29 cellular contexts compared by ENCODE assay signal in the genomic region with DNA sequence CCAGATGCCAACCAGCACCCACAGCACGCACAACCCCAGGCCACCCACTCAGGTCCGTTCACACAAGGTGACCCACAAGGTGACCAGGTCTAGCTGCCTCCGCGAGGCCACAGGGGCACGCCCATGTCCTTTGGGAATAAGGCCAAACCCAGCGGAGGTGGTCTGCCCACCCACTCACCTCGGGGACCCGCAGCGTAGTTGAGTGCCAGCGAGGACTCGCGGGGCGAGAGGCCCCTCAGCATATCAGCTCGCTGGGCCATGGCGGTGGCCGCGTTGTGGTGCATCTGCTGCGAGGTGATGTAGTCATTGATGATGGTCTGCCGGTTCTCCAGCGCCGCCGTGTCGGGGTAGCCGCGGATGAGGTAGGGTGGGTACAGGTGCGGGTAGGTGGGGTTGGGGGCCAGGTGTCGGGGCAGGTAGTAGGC. TPM values are rescaled to one million over a fixed set of nuclear protein-coding genes. Genes with fewer than 3 reads are reported as not detected.
"Had no signal": no experiment of that assay in that cellular context is flagged by ENCODE, and none has a peak within 500 bp of the region (broad histone marks: within the 10 kb centered on the region; RNA-seq: fewer than 3 reads in every experiment).

No MANE protein-coding gene starts in this region.

- H2AFZ ChIP-seq: parathyroid adenoma had no signal

- H3K27ac ChIP-seq: ovary, parathyroid adenoma, psoas muscle, skin epidermis, spleen, suprapubic skin, testis, tibial artery, transverse colon, upper lobe of right lung, vagina had no signal

- H3K36me3 ChIP-seq: ovary had no signal

- H3K9ac ChIP-seq: parathyroid adenoma had no signal

- H3K27me3 ChIP-seq: ovary, spleen, suprapubic skin, testis, tibial artery, transverse colon, upper lobe of right lung, vagina had no signal

- H3K4me2 ChIP-seq: smooth muscle cell had no signal

- ATAC-seq: naive thymus-derived CD8-positive, alpha-beta T cell; natural killer cell treated with Interleukin-12 subunit alpha and Interleukin-12 subunit beta and Interleukin-15 and Interleukin-18, amount 100 ng/mL, for 72 hours; psoas muscle; right cardiac atrium; sciatic nerve; stimulated activated effector memory CD8-positive, alpha-beta T cell treated with anti-CD3 and anti-CD28 coated beads, Interleukin-12 subunit alpha, Interleukin-12 subunit beta, amount 100 ng/mL, for 72 hours; stimulated activated naive CD8-positive, alpha-beta T cell treated with anti-CD3 and anti-CD28 coated beads, Interleukin-15, amount 100 ng/mL, for 72 hours; stimulated activated naive CD8-positive, alpha-beta T cell treated with anti-CD3 and anti-CD28 coated beads, Interleukin-15, Interleukin-2, amounts not matched to agents 100 U/mL and 50 U/mL, for 24 hours; upper lobe of right lung had no signal

- H3K9me3 ChIP-seq: ovary, psoas muscle, spleen, suprapubic skin, testis, tibial artery, transverse colon, upper lobe of right lung, vagina had no signal

- DNase-seq: naive B cell; naive thymus-derived CD8-positive, alpha-beta T cell; nephron progenitor cell; occipital lobe; ovary; posterior cingulate gyrus; psoas muscle; spleen; stimulated activated CD4-positive, alpha-beta T cell treated with anti-CD3 and anti-CD28 coated beads, Interleukin-15, amount 100 ng/mL, for 24 hours; stimulated activated CD4-positive, alpha-beta T cell treated with anti-CD3 and anti-CD28 coated beads, Interleukin-2, amount 100 ng/mL, for 24 hours; stimulated activated CD4-positive, alpha-beta T cell treated with anti-CD3 and anti-CD28 coated beads, Interleukin-2, amount 100 ng/mL, for 48 hours; stimulated activated CD4-positive, alpha-beta T cell treated with anti-CD3 and anti-CD28 coated beads, Interleukin-4, amount 100 ng/mL, for 24 hours; stimulated activated naive CD4-positive, alpha-beta T cell; stimulated activated naive CD8-positive, alpha-beta T cell treated with anti-CD3 and anti-CD28 coated beads, Interleukin-15, amount 100 ng/mL, for 72 hours; stimulated activated naive CD8-positive, alpha-beta T cell treated with anti-CD3 and anti-CD28 coated beads, Interleukin-15, Interleukin-2, amounts not matched to agents 100 U/mL and 50 U/mL, for 24 hours; substantia nigra; testis; tibial artery; transverse colon; upper lobe of right lung had no signal

- H3K4me3 ChIP-seq: ovary, psoas muscle, skin epidermis, smooth muscle cell, spleen, suprapubic skin, testis, tibial artery, transverse colon, upper lobe of right lung, vagina had no signal

- H3K4me1 ChIP-seq: parathyroid adenoma, psoas muscle, spleen, suprapubic skin, testis, tibial artery, transverse colon, upper lobe of right lung, vagina had no signal

- H3K79me2 ChIP-seq: parathyroid adenoma had no signal

RNA-seq across cellular contexts. Expression of a gene that starts 46.8 kb away (rescaled TPM):
- total RNA-seq: naive thymus-derived CD8-positive, alpha-beta T cell; natural killer cell treated with Interleukin-12 subunit alpha and Interleukin-12 subunit beta and Interleukin-15 and Interleukin-18, amount 100 ng/mL, for 72 hours had no signal
- polyA plus RNA-seq: naive thymus-derived CD8-positive, alpha-beta T cell had no signal
